In the genomic region with DNA sequence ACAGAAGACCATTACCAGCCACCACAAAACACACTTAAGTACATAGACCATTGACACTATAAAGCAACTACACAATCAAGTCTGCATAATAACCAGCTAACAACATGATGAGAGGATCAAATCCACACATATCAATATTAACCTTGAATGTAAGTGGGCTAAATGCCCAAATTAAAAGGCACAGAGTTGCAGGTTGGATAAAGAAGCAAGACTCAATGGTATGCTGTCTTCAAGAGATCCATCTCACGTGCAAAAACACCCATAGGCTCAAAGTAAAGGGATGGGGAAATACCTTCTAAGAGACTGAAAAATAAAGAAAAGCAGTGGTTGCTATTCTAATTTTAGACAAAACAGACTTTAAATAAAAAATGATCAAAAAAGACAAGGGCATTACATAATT, we compare ENCODE assay signal across 20 cellular contexts.
"Had no signal": no experiment of that assay in that cellular context is flagged by ENCODE, and none has a peak within 500 bp of the region (broad histone marks: within the 10 kb centered on the region; RNA-seq: fewer than 3 reads in every experiment).

No MANE protein-coding gene starts in this region.

- H3K4me3 Mint-ChIP-seq: T-helper 17 cell had no signal

- H3K27me3 Mint-ChIP-seq: T-helper 17 cell had no signal

- H3K4me1 Mint-ChIP-seq: T-helper 17 cell had no signal

- ATAC-seq: HepG2, Panc1, PC-3, T-helper 17 cell had no signal

- DNase-seq: IMR-90; Karpas-422; KG1; MG63; NCI-H1092 treated with DMSO at 0.1 percent for 48 hours; NCI-H1930; NCI-H2171; NCI-H345; NCI-H446 treated with DMSO at 0.1 percent for 48 hours; NCI-H510A treated with DMSO at 0.1 percent for 48 hours; NCI-H526; NCI-H774; NK-92 treated with Interleukin-12 subunit alpha and Interleukin-12 subunit beta, amount 100 ng/mL, for 24 hours; PC-3; SHP77; SK-N-SH; T-helper 1 cell; T-helper 17 cell had no signal

- H3K27ac Mint-ChIP-seq: T-helper 17 cell had no signal
